ENCODE assay signal across 15 cellular contexts in genomic region chr15:71338827-71339542, GRCh38.
"Had no signal": no experiment of that assay in that cellular context is flagged by ENCODE, and none has a peak within 500 bp of the region (broad histone marks: within the 10 kb centered on the region; RNA-seq: fewer than 3 reads in every experiment).

No MANE protein-coding gene starts in this region.

- H3K27me3 Mint-ChIP-seq: brain had no signal

- H3K9me3 ChIP-seq: adrenal gland, transverse colon had no signal

- ATAC-seq: activated CD8-positive, alpha-beta T cell treated with anti-CD3 and anti-CD28 coated beads, Interleukin-2, amount 10 ng/mL, durations not matched to agents 7 days and 5 days had no signal

- H3K36me3 Mint-ChIP-seq: brain, immature natural killer cell had no signal

- H3K27me3 ChIP-seq: adrenal gland, transverse colon had no signal

- H3K27ac Mint-ChIP-seq: activated CD8-positive, alpha-beta T cell treated with anti-CD3 and anti-CD28 coated beads, Interleukin-2, amount 10 ng/mL, durations not matched to agents 7 days and 5 days; activated naive CD4-positive, alpha-beta T cell treated with anti-CD3 and anti-CD28 coated beads for 36 hours; brain; endodermal cell; immature natural killer cell; nephron progenitor cell had no signal

- DNase-seq: activated CD4-positive, alpha-beta T cell treated with anti-CD3 and anti-CD28 coated beads for 4 hours; activated CD8-positive, alpha-beta memory T cell treated with anti-CD3 and anti-CD28 coated beads, Interleukin-2, amount 50 U/mL, for 48 hours; activated CD8-positive, alpha-beta T cell treated with anti-CD3 and anti-CD28 coated beads, Interleukin-2, amount 10 ng/mL, durations not matched to agents 7 days and 5 days; activated naive CD4-positive, alpha-beta T cell treated with anti-CD3 and anti-CD28 coated beads for 36 hours; adrenal gland; dermis blood vessel endothelial cell; endodermal cell; erythroblast; immature natural killer cell; nephron progenitor cell; stimulated activated CD4-positive, alpha-beta T cell treated with anti-CD3 and anti-CD28 coated beads, Interleukin-15, amount 100 ng/mL, for 24 hours; stimulated activated CD4-positive, alpha-beta T cell treated with anti-CD3 and anti-CD28 coated beads, Interleukin-4, amount 100 ng/mL, for 24 hours; T-helper 1 cell; transverse colon had no signal

- H3K36me3 ChIP-seq: adrenal gland, transverse colon had no signal

- H3K27ac ChIP-seq: adrenal gland had no signal

- H3K4me3 ChIP-seq: adrenal gland, transverse colon had no signal

- H3K4me3 Mint-ChIP-seq: activated CD8-positive, alpha-beta T cell treated with anti-CD3 and anti-CD28 coated beads, Interleukin-2, amount 10 ng/mL, durations not matched to agents 7 days and 5 days; activated naive CD4-positive, alpha-beta T cell treated with anti-CD3 and anti-CD28 coated beads for 36 hours; brain; endodermal cell; immature natural killer cell; nephron progenitor cell had no signal

- H3K9me3 Mint-ChIP-seq: activated naive CD4-positive, alpha-beta T cell treated with anti-CD3 and anti-CD28 coated beads for 36 hours; endodermal cell; immature natural killer cell; nephron progenitor cell had no signal

- H3K4me1 Mint-ChIP-seq: immature natural killer cell had no signal
